Comparison of ENCODE assay signal across 12 cellular contexts in the genomic region with DNA sequence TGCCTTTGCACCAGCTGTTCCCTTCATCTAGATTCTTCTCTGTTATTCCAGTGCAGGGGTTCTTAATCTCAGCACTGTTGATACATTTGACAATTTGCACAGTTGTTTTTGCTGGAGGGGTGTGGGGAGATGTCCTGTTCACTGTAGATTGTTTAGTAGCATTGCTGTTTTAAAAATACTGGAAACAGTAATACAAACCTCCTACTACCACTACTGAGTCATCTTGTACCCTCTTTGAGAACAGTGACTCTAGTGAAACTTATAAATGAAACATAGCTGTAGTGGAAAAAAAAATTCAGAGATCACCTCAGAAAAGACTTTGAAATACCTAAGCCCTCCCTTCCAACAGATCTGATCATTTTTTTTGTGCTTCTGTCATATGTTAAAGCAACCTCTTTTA.
DNase-seq lines count a peak whose midpoint lies in the region; ATAC-seq and TF ChIP-seq lines count a peak whose summit lies in the region.
"Had no signal": no experiment of that assay in that cellular context is flagged by ENCODE, and none has a peak within 500 bp of the region (broad histone marks: within the 10 kb centered on the region; RNA-seq: fewer than 3 reads in every experiment).

No MANE protein-coding gene starts in this region.

- TF ChIP-seq CTCF in BE2C (IDR thresholded peaks at IDR 0.05; ENCODE audit: low read depth, low read length) (no peak), right atrium auricular region (IDR thresholded peaks at IDR 0.05) (no peak)

- no peaks in the 10 kb centered on the region for H3K36me3 ChIP-seq in BE2C
- H3K36me3 ChIP-seq in right atrium auricular region, result no peaks in the 10 kb centered on the region
- H3K36me3 ChIP-seq: adrenal gland had no signal

- H3K4me1 ChIP-seq in BE2C, result no peaks in the 10 kb centered on the region
- no peaks in the 10 kb centered on the region for H3K4me1 ChIP-seq in right atrium auricular region
- H3K4me1 ChIP-seq: adrenal gland had no signal

- DNase-seq in DMS53 (lab: John Stamatoyannopoulos, UW), result peak; percentile 55
- DNase-seq in GM19238 (ENCODE audit: insufficient read length, low spot score), result peak; percentile 4
- no peak for DNase-seq in MV-4-11 (lab: John Stamatoyannopoulos, UW)
- DNase-seq in BE2C, result no peak
- no peak for DNase-seq in right atrium auricular region (ENCODE audit: low spot score)
- DNase-seq: adrenal gland; NCI-H2107; SIG-M5; stimulated activated naive B cell treated with anti-CD40 and anti-IgM and Interleukin-4, amounts not matched to agents 10 μg/mL and 1 μg/mL and 100 μg/mL, for 72 hours had no signal

- ATAC-seq in HG02623 (IDR thresholded peaks at IDR 0.05; ENCODE audit: unreplicated experiment) (peak; percentile 87), HG03457 (IDR thresholded peaks at IDR 0.05; ENCODE audit: unreplicated experiment) (peak; percentile 82), HG03097 (IDR thresholded peaks at IDR 0.05; ENCODE audit: low FRiP score, unreplicated experiment) (no peak)

- H3K4me3 ChIP-seq in BE2C (ENCODE audit: low read depth, low read length) (no peak overlapping the region), right atrium auricular region (no peak overlapping the region)
- H3K4me3 ChIP-seq: adrenal gland had no signal

- H3K27me3 ChIP-seq in BE2C (no peaks in the 10 kb centered on the region; the same call in 1 of the 2 replicates), right atrium auricular region (no peaks in the 10 kb centered on the region)
- H3K27me3 ChIP-seq: adrenal gland had no signal

- H3K9me3 ChIP-seq in BE2C (no peaks in the 10 kb centered on the region), right atrium auricular region (no peaks in the 10 kb centered on the region)
- H3K9me3 ChIP-seq: adrenal gland had no signal

- no peak overlapping the region for H3K27ac ChIP-seq in right atrium auricular region
- H3K27ac ChIP-seq: adrenal gland had no signal

Comparison
In these comparisons a context has a peak if more than half of its experiments do, and no peak if none do; other contexts are left out.
1. DNase-seq: peak in DMS53 (single experiment) and GM19238 (single experiment); none in MV-4-11 (single experiment), BE2C (single experiment) and right atrium auricular region (single experiment).